In the genomic region with DNA sequence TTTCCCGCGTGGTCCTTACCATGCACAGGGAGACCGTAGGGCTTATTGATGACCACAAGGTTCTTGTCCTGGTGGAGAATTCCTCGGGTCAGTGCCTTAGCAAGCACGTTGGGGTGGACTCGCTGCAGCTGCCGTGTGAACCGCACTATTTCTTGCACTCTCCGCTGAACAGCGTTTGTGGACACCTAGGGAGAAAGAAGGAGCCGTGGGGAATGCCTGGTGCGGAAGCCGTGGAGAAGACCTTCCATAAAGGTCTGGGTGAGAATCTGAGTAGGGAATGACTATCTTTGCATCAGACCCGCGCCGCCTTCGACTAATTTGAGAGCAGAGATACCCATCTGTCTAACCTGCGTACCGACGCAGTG, we compare ENCODE assay signal across 8 cellular contexts. TPM values are rescaled to one million over a fixed set of nuclear protein-coding genes. Genes with fewer than 3 reads are reported as not detected.
A peak's percentile ranks its signal among the peaks of the same experiment; 100 is the strongest.
DNase-seq lines count a peak whose midpoint lies in the region; ATAC-seq and TF ChIP-seq lines count a peak whose summit lies in the region.

No MANE protein-coding gene starts in this region.

- TF ChIP-seq CTCF in AG04449 (IDR thresholded peaks at IDR 0.05; ENCODE audit: insufficient read depth, low read length, missing control alignments) (no peak), HL-60 (IDR thresholded peaks at IDR 0.05; ENCODE audit: insufficient read depth, low read length) (no peak), mammary epithelial cell (conservative IDR thresholded peaks at IDR 0.05 in 1 of 2, IDR thresholded peaks at IDR 0.05 in 1 of 2; ENCODE audit: extremely low read depth in 1 of 2, insufficient read depth in 1 of 2, low read depth in 1 of 2, low read length in 2 of 2) (no peak), mucosa of descending colon (IDR thresholded peaks at IDR 0.05) (no peak)

- H3K9me3 ChIP-seq in mammary epithelial cell (replicated peaks; ENCODE audit: insufficient read depth, low read length) (no peaks in the 10 kb centered on the region), mucosa of descending colon (no peaks in the 10 kb centered on the region)

- peaks cover 10% of the 10 kb centered on the region for H3K36me3 ChIP-seq in mammary epithelial cell (ENCODE audit: insufficient read depth, low read length)
- no peaks in the 10 kb centered on the region for H3K36me3 ChIP-seq in mucosa of descending colon (ENCODE audit: low read depth)

- peak overlapping the region; percentile 95 for H3K4me2 ChIP-seq in mammary epithelial cell (ENCODE audit: insufficient read depth, low read depth, low read length)

- POLR2A ChIA-PET in AG04449 (lab: Yijun Ruan, JAX) = no interaction called here

- TSS peak; percentile 41 for BruUV-seq in mammary epithelial cell (replicated peaks; lab: Mats Ljungman, UMichigan)

- peak overlapping the region; percentile 79 for H3K27ac ChIP-seq in HL-60 (replicated peaks)
- peak overlapping the region; percentile 79 for H3K27ac ChIP-seq in mammary epithelial cell (ENCODE audit: insufficient read depth, low read depth, low read length)

- peak overlapping the region; percentile 100 for H2AFZ ChIP-seq in mammary epithelial cell (ENCODE audit: low read depth, low read length)

- intact Hi-C loops in mammary epithelial cell (cut with micrococcal nuclease) = loop anchor here (5.0 to 10.0 kb wide), 3 partner anchors 56 to 586 kb away; partner anchors contain the start of genes CHEK1, FOXRED1 and SRPRA
- intact Hi-C loops in mucosa of descending colon (cut with DNase I, micrococcal nuclease) = no loop called here

- peak overlapping the region; percentile 96 for H3K9ac ChIP-seq in mammary epithelial cell (ENCODE audit: insufficient read depth, low read length)

- ATAC-seq in mucosa of descending colon (no peak), HG03280 (IDR thresholded peaks at IDR 0.05; ENCODE audit: unreplicated experiment) (no peak), HG03521 (IDR thresholded peaks at IDR 0.05; ENCODE audit: unreplicated experiment) (no peak)

- H3K4me1 ChIP-seq in mammary epithelial cell (ENCODE audit: insufficient read depth, low read length) (peaks cover 10% of the 10 kb centered on the region), mucosa of descending colon (ENCODE audit: low read depth) (peaks cover 14% of the 10 kb centered on the region)

- in situ Hi-C loops in mammary epithelial cell (cut with MboI; ENCODE audit: low sequenced_read_pairs in 2 of 2) = no loop called here

- no peaks in the 10 kb centered on the region for H4K20me1 ChIP-seq in mammary epithelial cell (ENCODE audit: insufficient read depth, low read length)

- H3K79me2 ChIP-seq in mammary epithelial cell (ENCODE audit: insufficient read depth, low read length) = peaks cover 60% of the 10 kb centered on the region

- whole genome bisulfite sequencing in mammary epithelial cell (ENCODE audit: low coverage, missing lambda C conversion rate) = 16% methylated on average over 16 of the region's 20 CpGs

- H3K4me3 ChIP-seq in AG04449 (ENCODE audit: low read depth, low read length) (peak overlapping the region; percentile 88), HL-60 (replicated peaks; ENCODE audit: insufficient read depth, low read length) (peak overlapping the region; percentile 72), mammary epithelial cell (replicated peaks in 1 of 3; ENCODE audit: insufficient read depth in 1 of 3, low read depth in 2 of 3, low read length in 3 of 3) (peak overlapping the region; percentile 87 to 100 (median 99)), mucosa of descending colon (peak overlapping the region; percentile 46)

- dilution Hi-C loops in mammary epithelial cell (cut with HindIII; ENCODE audit: low sequenced_read_pairs) = no loop called here

- H3K27me3 ChIP-seq in HL-60 (ENCODE audit: insufficient read depth, poor library complexity, severe bottlenecking) = no peaks in the 10 kb centered on the region
- H3K27me3 ChIP-seq in mammary epithelial cell (ENCODE audit: insufficient read depth, low read length) = no peaks in the 10 kb centered on the region

- DNase-seq in AG04449 (ENCODE audit: low read depth, low spot score) (no peak), HL-60 (ENCODE audit: low read depth in 1 of 2, low spot score in 1 of 2) (peak in 1 of 2 experiments; percentile 22), mammary epithelial cell (no peak), mucosa of descending colon (peak in 1 of 3 donors; percentile 42), SIG-M5 (lab: John Stamatoyannopoulos, UW) (no peak), NCI-H1436 (lab: John Stamatoyannopoulos, UW) (no peak)

- CTCF ChIA-PET in AG04449 (lab: Yijun Ruan, JAX) = interaction anchor here (2.1 to 2.7 kb wide), 2 partner anchors 13 to 14 kb away, joined by 6 to 10 read pairs; no protein-coding TSS in a partner anchor
- CTCF ChIA-PET in mammary epithelial cell (lab: Charles Lee; ENCODE audit: low non-redundant PET) = no interaction called here

RNA-seq across cellular contexts. Expression of gene RPUSD4, which starts 0.6 kb away (rescaled TPM):
- total RNA-seq in mammary epithelial cell = 10 to 100 TPM; 20.5 to 26.6 TPM
- 25.6 TPM for polyA plus RNA-seq in mammary epithelial cell
- 11.4 TPM for polyA minus RNA-seq in mammary epithelial cell
- 10 to 100 TPM; 17.0 to 23.4 (median 23.0) TPM for total RNA-seq in mucosa of descending colon

RNA-seq across cellular contexts. Expression of gene FAM118B, which starts 0.7 kb away (rescaled TPM):
- 10 to 100 TPM; 16.0 to 27.7 TPM for total RNA-seq in mammary epithelial cell
- polyA plus RNA-seq in mammary epithelial cell = 15.4 TPM
- polyA minus RNA-seq in mammary epithelial cell = 17.5 TPM
- total RNA-seq in mucosa of descending colon = 10 to 100 TPM; 35.4 to 62.5 (median 48.5) TPM

RNA-seq across cellular contexts. Expression of gene SRPRA, which starts 57.8 kb away (rescaled TPM):
- 100 to 1,000 TPM in 1 of 2 donors, 10 to 100 TPM in 1; 79.9 to 108 TPM for total RNA-seq in mammary epithelial cell
- 94.0 TPM for polyA plus RNA-seq in mammary epithelial cell
- polyA minus RNA-seq in mammary epithelial cell = 214 TPM
- total RNA-seq in mucosa of descending colon = 10 to 100 TPM; 73.8 to 88.1 (median 79.2) TPM

RNA-seq across cellular contexts. Expression of gene FOXRED1, which starts 58.1 kb away (rescaled TPM):
- total RNA-seq in mammary epithelial cell (10 to 100 TPM in 1 of 2 donors, 1 to 10 TPM in 1; 8.0 to 30.8 TPM), mucosa of descending colon (10 to 100 TPM; 24.3 to 36.9 (median 31.4) TPM)
- polyA plus RNA-seq in mammary epithelial cell = 19.0 TPM
- polyA minus RNA-seq in mammary epithelial cell = 13.6 TPM

Comparison
In these comparisons a context has a peak if more than half of its experiments do, and no peak if none do; other contexts are left out.
1. H3K4me3 ChIP-seq: peak in every context shown above with its lines; median percentile 99 in mammary epithelial cell; 88 in AG04449; 72 in HL-60; 46 in mucosa of descending colon.